Comparison of ENCODE assay signal across 1 cellular context in the genomic region with DNA sequence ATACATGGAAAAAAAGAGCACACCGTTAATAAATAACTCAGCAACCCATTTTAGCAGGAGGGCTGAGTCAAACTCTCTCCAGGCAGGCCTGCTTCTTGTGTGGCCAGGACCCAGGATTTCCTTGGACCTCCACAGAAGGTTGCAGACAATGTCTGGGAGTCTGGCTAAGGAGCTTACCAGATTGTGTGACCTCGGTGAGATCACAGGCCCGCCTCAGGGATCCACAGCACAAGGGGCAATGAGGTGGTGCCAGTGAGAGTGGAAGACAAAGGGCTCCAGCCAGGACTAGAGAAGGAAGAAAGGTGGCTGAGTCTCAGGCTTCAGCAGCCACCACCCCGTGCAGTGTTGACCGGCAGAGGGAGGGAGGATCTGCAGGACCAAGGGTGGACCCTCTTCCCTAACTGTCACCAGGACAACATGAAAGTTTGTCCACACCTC.
TF ChIP-seq lines count a peak whose summit lies in the region.

No MANE protein-coding gene starts in this region.

TF ChIP-seq in HepG2, 621 proteins besides CTCF, POLR2A, EP300 and RAD21:
- TF ChIP-seq, protein P1, sequence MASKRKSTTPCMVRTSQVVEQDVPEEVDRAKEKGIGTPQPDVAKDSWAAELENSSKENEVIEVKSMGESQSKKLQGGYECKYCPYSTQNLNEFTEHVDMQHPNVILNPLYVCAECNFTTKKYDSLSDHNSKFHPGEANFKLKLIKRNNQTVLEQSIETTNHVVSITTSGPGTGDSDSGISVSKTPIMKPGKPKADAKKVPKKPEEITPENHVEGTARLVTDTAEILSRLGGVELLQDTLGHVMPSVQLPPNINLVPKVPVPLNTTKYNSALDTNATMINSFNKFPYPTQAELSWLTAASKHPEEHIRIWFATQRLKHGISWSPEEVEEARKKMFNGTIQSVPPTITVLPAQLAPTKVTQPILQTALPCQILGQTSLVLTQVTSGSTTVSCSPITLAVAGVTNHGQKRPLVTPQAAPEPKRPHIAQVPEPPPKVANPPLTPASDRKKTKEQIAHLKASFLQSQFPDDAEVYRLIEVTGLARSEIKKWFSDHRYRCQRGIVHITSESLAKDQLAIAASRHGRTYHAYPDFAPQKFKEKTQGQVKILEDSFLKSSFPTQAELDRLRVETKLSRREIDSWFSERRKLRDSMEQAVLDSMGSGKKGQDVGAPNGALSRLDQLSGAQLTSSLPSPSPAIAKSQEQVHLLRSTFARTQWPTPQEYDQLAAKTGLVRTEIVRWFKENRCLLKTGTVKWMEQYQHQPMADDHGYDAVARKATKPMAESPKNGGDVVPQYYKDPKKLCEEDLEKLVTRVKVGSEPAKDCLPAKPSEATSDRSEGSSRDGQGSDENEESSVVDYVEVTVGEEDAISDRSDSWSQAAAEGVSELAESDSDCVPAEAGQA (IDR thresholded peaks at IDR 0.05; ENCODE audit: low read depth), result no peak
- TF ChIP-seq, protein P1 (CRISPR knock-in tag; IDR thresholded peaks at IDR 0.05; ENCODE audit: borderline replicate concordance), result no peak
- no peak for TF ChIP-seq RELA (CRISPR knock-in tag; IDR thresholded peaks at IDR 0.05)
- TF ChIP-seq, protein P2, sequence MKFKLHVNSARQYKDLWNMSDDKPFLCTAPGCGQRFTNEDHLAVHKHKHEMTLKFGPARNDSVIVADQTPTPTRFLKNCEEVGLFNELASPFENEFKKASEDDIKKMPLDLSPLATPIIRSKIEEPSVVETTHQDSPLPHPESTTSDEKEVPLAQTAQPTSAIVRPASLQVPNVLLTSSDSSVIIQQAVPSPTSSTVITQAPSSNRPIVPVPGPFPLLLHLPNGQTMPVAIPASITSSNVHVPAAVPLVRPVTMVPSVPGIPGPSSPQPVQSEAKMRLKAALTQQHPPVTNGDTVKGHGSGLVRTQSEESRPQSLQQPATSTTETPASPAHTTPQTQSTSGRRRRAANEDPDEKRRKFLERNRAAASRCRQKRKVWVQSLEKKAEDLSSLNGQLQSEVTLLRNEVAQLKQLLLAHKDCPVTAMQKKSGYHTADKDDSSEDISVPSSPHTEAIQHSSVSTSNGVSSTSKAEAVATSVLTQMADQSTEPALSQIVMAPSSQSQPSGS (CRISPR knock-in tag; IDR thresholded peaks at IDR 0.05), result no peak
- no peak for TF ChIP-seq BRCA1 (CRISPR knock-in tag; IDR thresholded peaks at IDR 0.05)
- TF ChIP-seq, protein P3, sequence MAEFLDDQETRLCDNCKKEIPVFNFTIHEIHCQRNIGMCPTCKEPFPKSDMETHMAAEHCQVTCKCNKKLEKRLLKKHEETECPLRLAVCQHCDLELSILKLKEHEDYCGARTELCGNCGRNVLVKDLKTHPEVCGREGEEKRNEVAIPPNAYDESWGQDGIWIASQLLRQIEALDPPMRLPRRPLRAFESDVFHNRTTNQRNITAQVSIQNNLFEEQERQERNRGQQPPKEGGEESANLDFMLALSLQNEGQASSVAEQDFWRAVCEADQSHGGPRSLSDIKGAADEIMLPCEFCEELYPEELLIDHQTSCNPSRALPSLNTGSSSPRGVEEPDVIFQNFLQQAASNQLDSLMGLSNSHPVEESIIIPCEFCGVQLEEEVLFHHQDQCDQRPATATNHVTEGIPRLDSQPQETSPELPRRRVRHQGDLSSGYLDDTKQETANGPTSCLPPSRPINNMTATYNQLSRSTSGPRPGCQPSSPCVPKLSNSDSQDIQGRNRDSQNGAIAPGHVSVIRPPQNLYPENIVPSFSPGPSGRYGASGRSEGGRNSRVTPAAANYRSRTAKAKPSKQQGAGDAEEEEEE (CRISPR knock-in tag; IDR thresholded peaks at IDR 0.05; ENCODE audit: borderline replicate concordance), result no peak
- TF ChIP-seq ZNF329 (CRISPR knock-in tag; IDR thresholded peaks at IDR 0.05; ENCODE audit: low read depth), result no peak
- TF ChIP-seq DPF2 (CRISPR knock-in tag; IDR thresholded peaks at IDR 0.05; ENCODE audit: borderline replicate concordance, low read depth), result no peak
- TF ChIP-seq PRMT3 (CRISPR knock-in tag; IDR thresholded peaks at IDR 0.05; ENCODE audit: borderline replicate concordance, low read depth), result no peak
- no peak for TF ChIP-seq MTA3 (CRISPR knock-in tag; IDR thresholded peaks at IDR 0.05)
- TF ChIP-seq, protein P4, sequence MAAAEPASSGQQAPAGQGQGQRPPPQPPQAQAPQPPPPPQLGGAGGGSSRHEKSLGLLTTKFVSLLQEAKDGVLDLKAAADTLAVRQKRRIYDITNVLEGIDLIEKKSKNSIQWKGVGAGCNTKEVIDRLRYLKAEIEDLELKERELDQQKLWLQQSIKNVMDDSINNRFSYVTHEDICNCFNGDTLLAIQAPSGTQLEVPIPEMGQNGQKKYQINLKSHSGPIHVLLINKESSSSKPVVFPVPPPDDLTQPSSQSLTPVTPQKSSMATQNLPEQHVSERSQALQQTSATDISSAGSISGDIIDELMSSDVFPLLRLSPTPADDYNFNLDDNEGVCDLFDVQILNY (CRISPR knock-in tag; conservative IDR thresholded peaks at IDR 0.05), result no peak
- TF ChIP-seq, protein P5, sequence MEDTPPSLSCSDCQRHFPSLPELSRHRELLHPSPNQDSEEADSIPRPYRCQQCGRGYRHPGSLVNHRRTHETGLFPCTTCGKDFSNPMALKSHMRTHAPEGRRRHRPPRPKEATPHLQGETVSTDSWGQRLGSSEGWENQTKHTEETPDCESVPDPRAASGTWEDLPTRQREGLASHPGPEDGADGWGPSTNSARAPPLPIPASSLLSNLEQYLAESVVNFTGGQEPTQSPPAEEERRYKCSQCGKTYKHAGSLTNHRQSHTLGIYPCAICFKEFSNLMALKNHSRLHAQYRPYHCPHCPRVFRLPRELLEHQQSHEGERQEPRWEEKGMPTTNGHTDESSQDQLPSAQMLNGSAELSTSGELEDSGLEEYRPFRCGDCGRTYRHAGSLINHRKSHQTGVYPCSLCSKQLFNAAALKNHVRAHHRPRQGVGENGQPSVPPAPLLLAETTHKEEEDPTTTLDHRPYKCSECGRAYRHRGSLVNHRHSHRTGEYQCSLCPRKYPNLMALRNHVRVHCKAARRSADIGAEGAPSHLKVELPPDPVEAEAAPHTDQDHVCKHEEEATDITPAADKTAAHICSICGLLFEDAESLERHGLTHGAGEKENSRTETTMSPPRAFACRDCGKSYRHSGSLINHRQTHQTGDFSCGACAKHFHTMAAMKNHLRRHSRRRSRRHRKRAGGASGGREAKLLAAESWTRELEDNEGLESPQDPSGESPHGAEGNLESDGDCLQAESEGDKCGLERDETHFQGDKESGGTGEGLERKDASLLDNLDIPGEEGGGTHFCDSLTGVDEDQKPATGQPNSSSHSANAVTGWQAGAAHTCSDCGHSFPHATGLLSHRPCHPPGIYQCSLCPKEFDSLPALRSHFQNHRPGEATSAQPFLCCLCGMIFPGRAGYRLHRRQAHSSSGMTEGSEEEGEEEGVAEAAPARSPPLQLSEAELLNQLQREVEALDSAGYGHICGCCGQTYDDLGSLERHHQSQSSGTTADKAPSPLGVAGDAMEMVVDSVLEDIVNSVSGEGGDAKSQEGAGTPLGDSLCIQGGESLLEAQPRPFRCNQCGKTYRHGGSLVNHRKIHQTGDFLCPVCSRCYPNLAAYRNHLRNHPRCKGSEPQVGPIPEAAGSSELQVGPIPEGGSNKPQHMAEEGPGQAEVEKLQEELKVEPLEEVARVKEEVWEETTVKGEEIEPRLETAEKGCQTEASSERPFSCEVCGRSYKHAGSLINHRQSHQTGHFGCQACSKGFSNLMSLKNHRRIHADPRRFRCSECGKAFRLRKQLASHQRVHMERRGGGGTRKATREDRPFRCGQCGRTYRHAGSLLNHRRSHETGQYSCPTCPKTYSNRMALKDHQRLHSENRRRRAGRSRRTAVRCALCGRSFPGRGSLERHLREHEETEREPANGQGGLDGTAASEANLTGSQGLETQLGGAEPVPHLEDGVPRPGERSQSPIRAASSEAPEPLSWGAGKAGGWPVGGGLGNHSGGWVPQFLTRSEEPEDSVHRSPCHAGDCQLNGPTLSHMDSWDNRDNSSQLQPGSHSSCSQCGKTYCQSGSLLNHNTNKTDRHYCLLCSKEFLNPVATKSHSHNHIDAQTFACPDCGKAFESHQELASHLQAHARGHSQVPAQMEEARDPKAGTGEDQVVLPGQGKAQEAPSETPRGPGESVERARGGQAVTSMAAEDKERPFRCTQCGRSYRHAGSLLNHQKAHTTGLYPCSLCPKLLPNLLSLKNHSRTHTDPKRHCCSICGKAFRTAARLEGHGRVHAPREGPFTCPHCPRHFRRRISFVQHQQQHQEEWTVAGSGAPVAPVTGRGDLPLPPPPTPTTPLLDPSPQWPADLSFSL (CRISPR knock-in tag; IDR thresholded peaks at IDR 0.05), result no peak
- TF ChIP-seq, protein P6, sequence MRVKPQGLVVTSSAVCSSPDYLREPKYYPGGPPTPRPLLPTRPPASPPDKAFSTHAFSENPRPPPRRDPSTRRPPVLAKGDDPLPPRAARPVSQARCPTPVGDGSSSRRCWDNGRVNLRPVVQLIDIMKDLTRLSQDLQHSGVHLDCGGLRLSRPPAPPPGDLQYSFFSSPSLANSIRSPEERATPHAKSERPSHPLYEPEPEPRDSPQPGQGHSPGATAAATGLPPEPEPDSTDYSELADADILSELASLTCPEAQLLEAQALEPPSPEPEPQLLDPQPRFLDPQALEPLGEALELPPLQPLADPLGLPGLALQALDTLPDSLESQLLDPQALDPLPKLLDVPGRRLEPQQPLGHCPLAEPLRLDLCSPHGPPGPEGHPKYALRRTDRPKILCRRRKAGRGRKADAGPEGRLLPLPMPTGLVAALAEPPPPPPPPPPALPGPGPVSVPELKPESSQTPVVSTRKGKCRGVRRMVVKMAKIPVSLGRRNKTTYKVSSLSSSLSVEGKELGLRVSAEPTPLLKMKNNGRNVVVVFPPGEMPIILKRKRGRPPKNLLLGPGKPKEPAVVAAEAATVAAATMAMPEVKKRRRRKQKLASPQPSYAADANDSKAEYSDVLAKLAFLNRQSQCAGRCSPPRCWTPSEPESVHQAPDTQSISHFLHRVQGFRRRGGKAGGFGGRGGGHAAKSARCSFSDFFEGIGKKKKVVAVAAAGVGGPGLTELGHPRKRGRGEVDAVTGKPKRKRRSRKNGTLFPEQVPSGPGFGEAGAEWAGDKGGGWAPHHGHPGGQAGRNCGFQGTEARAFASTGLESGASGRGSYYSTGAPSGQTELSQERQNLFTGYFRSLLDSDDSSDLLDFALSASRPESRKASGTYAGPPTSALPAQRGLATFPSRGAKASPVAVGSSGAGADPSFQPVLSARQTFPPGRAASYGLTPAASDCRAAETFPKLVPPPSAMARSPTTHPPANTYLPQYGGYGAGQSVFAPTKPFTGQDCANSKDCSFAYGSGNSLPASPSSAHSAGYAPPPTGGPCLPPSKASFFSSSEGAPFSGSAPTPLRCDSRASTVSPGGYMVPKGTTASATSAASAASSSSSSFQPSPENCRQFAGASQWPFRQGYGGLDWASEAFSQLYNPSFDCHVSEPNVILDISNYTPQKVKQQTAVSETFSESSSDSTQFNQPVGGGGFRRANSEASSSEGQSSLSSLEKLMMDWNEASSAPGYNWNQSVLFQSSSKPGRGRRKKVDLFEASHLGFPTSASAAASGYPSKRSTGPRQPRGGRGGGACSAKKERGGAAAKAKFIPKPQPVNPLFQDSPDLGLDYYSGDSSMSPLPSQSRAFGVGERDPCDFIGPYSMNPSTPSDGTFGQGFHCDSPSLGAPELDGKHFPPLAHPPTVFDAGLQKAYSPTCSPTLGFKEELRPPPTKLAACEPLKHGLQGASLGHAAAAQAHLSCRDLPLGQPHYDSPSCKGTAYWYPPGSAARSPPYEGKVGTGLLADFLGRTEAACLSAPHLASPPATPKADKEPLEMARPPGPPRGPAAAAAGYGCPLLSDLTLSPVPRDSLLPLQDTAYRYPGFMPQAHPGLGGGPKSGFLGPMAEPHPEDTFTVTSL (CRISPR knock-in tag; IDR thresholded peaks at IDR 0.05; ENCODE audit: borderline replicate concordance), result no peak
- TF ChIP-seq, protein P7, sequence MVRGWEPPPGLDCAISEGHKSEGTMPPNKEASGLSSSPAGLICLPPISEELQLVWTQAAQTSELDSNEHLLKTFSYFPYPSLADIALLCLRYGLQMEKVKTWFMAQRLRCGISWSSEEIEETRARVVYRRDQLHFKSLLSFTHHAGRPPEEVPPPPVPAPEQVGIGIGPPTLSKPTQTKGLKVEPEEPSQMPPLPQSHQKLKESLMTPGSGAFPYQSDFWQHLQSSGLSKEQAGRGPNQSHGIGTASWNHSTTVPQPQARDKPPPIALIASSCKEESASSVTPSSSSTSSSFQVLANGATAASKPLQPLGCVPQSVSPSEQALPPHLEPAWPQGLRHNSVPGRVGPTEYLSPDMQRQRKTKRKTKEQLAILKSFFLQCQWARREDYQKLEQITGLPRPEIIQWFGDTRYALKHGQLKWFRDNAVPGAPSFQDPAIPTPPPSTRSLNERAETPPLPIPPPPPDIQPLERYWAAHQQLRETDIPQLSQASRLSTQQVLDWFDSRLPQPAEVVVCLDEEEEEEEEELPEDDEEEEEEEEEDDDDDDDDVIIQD (CRISPR knock-in tag; IDR thresholded peaks at IDR 0.05; ENCODE audit: low read depth), result no peak
- TF ChIP-seq ARNTL (CRISPR knock-in tag; IDR thresholded peaks at IDR 0.05), result no peak
- no peak for TF ChIP-seq MIER3 (CRISPR knock-in tag; IDR thresholded peaks at IDR 0.05; ENCODE audit: borderline replicate concordance)
- no peak for TF ChIP-seq RXRA (CRISPR knock-in tag; IDR thresholded peaks at IDR 0.05)
- TF ChIP-seq SOX5 (CRISPR knock-in tag; IDR thresholded peaks at IDR 0.05; ENCODE audit: borderline replicate concordance), result no peak
- TF ChIP-seq LCORL (IDR thresholded peaks at IDR 0.05), result no peak
- no peak for TF ChIP-seq LCORL (CRISPR knock-in tag; IDR thresholded peaks at IDR 0.05)
- no peak for TF ChIP-seq ZBTB3 (CRISPR knock-in tag; IDR thresholded peaks at IDR 0.05; ENCODE audit: borderline replicate concordance, low read depth)
- TF ChIP-seq ZNF75D (CRISPR knock-in tag; IDR thresholded peaks at IDR 0.05; ENCODE audit: borderline replicate concordance), result no peak
